In genomic region chr1:200894712-200895447, GRCh38 we compare ENCODE assay signal across 15 cellular contexts. TPM values are rescaled to one million over a fixed set of nuclear protein-coding genes. Genes with fewer than 3 reads are reported as not detected.
DNase-seq lines count a peak whose midpoint lies in the region; ATAC-seq and TF ChIP-seq lines count a peak whose summit lies in the region.
"Had no signal": no experiment of that assay in that cellular context is flagged by ENCODE, and none has a peak within 500 bp of the region (broad histone marks: within the 10 kb centered on the region; RNA-seq: fewer than 3 reads in every experiment).

Gene INAVA (plus strand): TSS chr1:200894900. CDS start chr1:200898401, 3,501 bp downstream.

- H3K36me3 ChIP-seq in SJCRH30 (peaks cover 1% of the 10 kb centered on the region; the same call in 1 of the 2 replicates), iPS-20b (ENCODE audit: insufficient read depth, low read depth, low read length) (peaks cover 19% of the 10 kb centered on the region)
- no peaks in the 10 kb centered on the region for H3K36me3 ChIP-seq in CD8-positive, alpha-beta memory T cell (ENCODE audit: insufficient read depth, low read length)

- no peak within 1 kb of the TSS for H3K4me3 Mint-ChIP-seq in CD8-positive, alpha-beta memory T cell
- H3K4me3 Mint-ChIP-seq: CD8-positive, alpha-beta T cell had no signal

- H3K36me3 Mint-ChIP-seq in CD8-positive, alpha-beta memory T cell = no peaks in the 10 kb centered on the region
- H3K36me3 Mint-ChIP-seq: CD8-positive, alpha-beta T cell had no signal

- H3K27me3 Mint-ChIP-seq in CD8-positive, alpha-beta memory T cell = peaks cover 17 to 23% of the 10 kb centered on the region in 2 donors

- H3K4me1 ChIP-seq in SJCRH30 = peaks cover 23% of the 10 kb centered on the region
- peaks cover 41% of the 10 kb centered on the region for H3K4me1 ChIP-seq in iPS-20b (ENCODE audit: insufficient read depth, low read length)
- H3K4me1 ChIP-seq in CD8-positive, alpha-beta memory T cell (ENCODE audit: insufficient read depth, low read length) = peaks cover 18% of the 10 kb centered on the region

- POLR2A ChIA-PET in CD8-positive, alpha-beta memory T cell (lab: Charles Lee) = no interaction called here

- H3K9me3 Mint-ChIP-seq in CD8-positive, alpha-beta memory T cell = no peaks in the 10 kb centered on the region
- H3K9me3 Mint-ChIP-seq: CD8-positive, alpha-beta T cell had no signal

- H3K27ac Mint-ChIP-seq in CD8-positive, alpha-beta memory T cell = no peak within 1 kb of the TSS
- H3K27ac Mint-ChIP-seq: CD8-positive, alpha-beta T cell had no signal

- H3K9ac ChIP-seq in iPS-20b (ENCODE audit: low read depth, low read length) = peak within 1 kb of the TSS; percentile 68; the same call in 1 of the 2 replicates

- peak; percentile 28; the same call in 1 of the 2 replicates for TF ChIP-seq CTCF in GM12874 (IDR thresholded peaks at IDR 0.05; ENCODE audit: insufficient read depth, low read depth, low read length)
- peak; percentile 4 for TF ChIP-seq CTCF in retinal pigment epithelial cell (conservative IDR thresholded peaks at IDR 0.05; ENCODE audit: low read depth, low read length)

- no peak for DNase-seq in SJCRH30
- DNase-seq in retinal pigment epithelial cell (ENCODE audit: low read depth) = no peak
- no peak for DNase-seq in DMS79 treated with DMSO at 0.1 percent for 48 hours (lab: John Stamatoyannopoulos, UW)
- DNase-seq in CD8-positive, alpha-beta memory T cell = no peak
- DNase-seq: activated CD4-positive, alpha-beta T cell treated with anti-CD3 and anti-CD28 coated beads, Interleukin-2, amount 50 U/mL, for 4 hours; CD8-positive, alpha-beta T cell; erythroblast; GOT3; NCI-H2029; SHP77 had no signal

- H3K4me3 ChIP-seq in SJCRH30 (no peak within 1 kb of the TSS), iPS-20b (ENCODE audit: low read length) (peak within 1 kb of the TSS; percentile 87), retinal pigment epithelial cell (ENCODE audit: low read length) (no peak within 1 kb of the TSS)
- H3K4me3 ChIP-seq in CD8-positive, alpha-beta memory T cell (ENCODE audit: low read length) = no peak within 1 kb of the TSS

- H3K4me1 Mint-ChIP-seq in CD8-positive, alpha-beta memory T cell = peaks cover 10 to 21% (median 20%) of the 10 kb centered on the region in 3 donors

- no peaks in the 10 kb centered on the region for H3K9me3 ChIP-seq in SJCRH30 (replicated peaks)
- H3K9me3 ChIP-seq in iPS-20b (ENCODE audit: insufficient read depth, low read depth, low read length) = no peaks in the 10 kb centered on the region
- no peaks in the 10 kb centered on the region for H3K9me3 ChIP-seq in CD8-positive, alpha-beta memory T cell (ENCODE audit: low read length)

- H3K27me3 ChIP-seq in SJCRH30 (no peaks in the 10 kb centered on the region), iPS-20b (ENCODE audit: insufficient read depth, low read length) (no peaks in the 10 kb centered on the region)
- H3K27me3 ChIP-seq in CD8-positive, alpha-beta memory T cell (ENCODE audit: insufficient read depth, low read length, poor library complexity, severe bottlenecking) = peaks cover 12% of the 10 kb centered on the region

- H3K27ac ChIP-seq in SJCRH30 (peak within 1 kb of the TSS; percentile 66), iPS-20b (ENCODE audit: low read length) (peak within 1 kb of the TSS; percentile 78)
- no peak within 1 kb of the TSS for H3K27ac ChIP-seq in CD8-positive, alpha-beta memory T cell (ENCODE audit: low read depth, low read length)

- CTCF ChIA-PET in CD8-positive, alpha-beta memory T cell (lab: Charles Lee) = no interaction called here

- ATAC-seq in GM18502 (IDR thresholded peaks at IDR 0.05; ENCODE audit: poor library complexity, unreplicated experiment) = no peak
- no peak for ATAC-seq in GM19452 (IDR thresholded peaks at IDR 0.05; ENCODE audit: unreplicated experiment)
- ATAC-seq: CD8-positive, alpha-beta T cell had no signal

RNA-seq across cellular contexts. Expression of gene INAVA, which starts in this region (rescaled TPM):
- 16.1 and 19.8 TPM in 2 replicates for total RNA-seq in SJCRH30 (2014; rRNA removed; shearing (Covaris generic))
- total RNA-seq in CD8-positive, alpha-beta memory T cell = under 1 TPM; 0.09 to 0.24 TPM
- 0.37 TPM for polyA plus RNA-seq in CD8-positive, alpha-beta memory T cell
- total RNA-seq: CD8-positive, alpha-beta T cell; lung microvascular endothelial cell had no signal

Comparison
In these comparisons a context has a peak if more than half of its experiments do, and no peak if none do; other contexts are left out.
1. RNA of gene INAVA (total RNA-seq): 16.1 to 19.8 TPM in SJCRH30; 0.09 to 0.24 TPM in CD8-positive, alpha-beta memory T cell; every median in the first group is over 10 times any median in the second.